In the genomic region with DNA sequence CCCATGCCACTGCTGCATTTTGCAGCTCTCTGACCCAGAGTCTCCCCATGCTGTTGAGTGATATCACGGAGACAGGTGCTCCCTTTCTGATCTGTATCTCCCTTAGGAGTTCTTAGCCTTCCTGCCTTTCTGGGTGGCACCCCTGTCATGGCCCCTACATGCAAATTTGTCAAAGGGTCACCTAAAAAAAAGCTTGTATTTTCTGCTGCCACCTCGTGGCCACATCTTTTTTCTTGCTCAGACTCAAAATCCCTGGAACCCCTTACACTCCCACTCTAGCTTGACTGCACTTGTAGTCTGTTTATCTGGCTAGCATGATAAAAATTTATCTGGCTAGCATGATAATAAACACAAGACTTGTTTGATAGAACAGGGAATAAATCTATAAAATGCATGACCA, we compare ENCODE assay signal across 13 cellular contexts.
A peak's percentile ranks its signal among the peaks of the same experiment; 100 is the strongest.
DNase-seq lines count a peak whose midpoint lies in the region; ATAC-seq and TF ChIP-seq lines count a peak whose summit lies in the region.
"Had no signal": no experiment of that assay in that cellular context is flagged by ENCODE, and none has a peak within 500 bp of the region (broad histone marks: within the 10 kb centered on the region; RNA-seq: fewer than 3 reads in every experiment).

No MANE protein-coding gene starts in this region.

- CTCF ChIA-PET in AG04449 (lab: Yijun Ruan, JAX): interaction anchor here (0.8 to 1.7 kb wide), 6 partner anchors 10 to 406 kb away, joined by 3 to 8 read pairs (median 3); no protein-coding TSS in a partner anchor

- no peak for ATAC-seq in HG03097 (IDR thresholded peaks at IDR 0.05; ENCODE audit: low FRiP score, unreplicated experiment)
- ATAC-seq: heart right ventricle, sciatic nerve had no signal

- H3K36me3 ChIP-seq in esophagus muscularis mucosa: no peaks in the 10 kb centered on the region
- H3K36me3 ChIP-seq: heart right ventricle, upper lobe of left lung had no signal

- POLR2A ChIA-PET in AG04449 (lab: Yijun Ruan, JAX): no interaction called here

- WGBS in esophagus muscularis mucosa: 52% methylated on average over 2 of the region's 2 CpGs

- no peaks in the 10 kb centered on the region for H3K4me1 ChIP-seq in esophagus muscularis mucosa
- H3K4me1 ChIP-seq: heart right ventricle, upper lobe of left lung had no signal

- no peaks in the 10 kb centered on the region for H3K27me3 ChIP-seq in esophagus muscularis mucosa
- H3K27me3 ChIP-seq: heart right ventricle had no signal

- TF ChIP-seq POLR2A in esophagus muscularis mucosa (IDR thresholded peaks at IDR 0.05; ENCODE audit: low read depth): no peak

- TF ChIP-seq CTCF in AG04449 (IDR thresholded peaks at IDR 0.05; ENCODE audit: insufficient read depth, low read length, missing control alignments) (peak; percentile 2), GM12865 (IDR thresholded peaks at IDR 0.05; ENCODE audit: insufficient read depth, low read depth, low read length, missing control alignments) (no peak), fibroblast of villous mesenchyme (IDR thresholded peaks at IDR 0.05; ENCODE audit: insufficient read depth, low read depth, low read length) (peak; percentile 6), esophagus muscularis mucosa (IDR thresholded peaks at IDR 0.05) (no peak)

- H3K9me3 ChIP-seq in esophagus muscularis mucosa: no peaks in the 10 kb centered on the region
- H3K9me3 ChIP-seq: heart right ventricle, upper lobe of left lung had no signal

- intact Hi-C loops in esophagus muscularis mucosa (cut with DNase I): no loop called here

- no peak for TF ChIP-seq EP300 in esophagus muscularis mucosa (IDR thresholded peaks at IDR 0.05)

- no peak overlapping the region for H3K4me3 ChIP-seq in AG04449 (ENCODE audit: low read depth, low read length)
- H3K4me3 ChIP-seq in GM12865 (ENCODE audit: low read depth, low read length): no peak overlapping the region
- no peak overlapping the region for H3K4me3 ChIP-seq in fibroblast of villous mesenchyme (ENCODE audit: low read depth, low read length)
- H3K4me3 ChIP-seq in esophagus muscularis mucosa: no peak overlapping the region
- H3K4me3 ChIP-seq: heart right ventricle, upper lobe of left lung had no signal

- no peak overlapping the region for H3K27ac ChIP-seq in esophagus muscularis mucosa (replicated peaks in 1 of 4)
- H3K27ac ChIP-seq: heart right ventricle, upper lobe of left lung had no signal

- DNase-seq in AG04449 (ENCODE audit: low read depth, low spot score) (no peak), GM12865 (ENCODE audit: low read depth) (peak; percentile 14), RPMI8226 (peak; percentile 3), fibroblast of villous mesenchyme (ENCODE audit: low read depth) (no peak), anterior cingulate cortex (lab: John Stamatoyannopoulos, UW) (no peak), esophagus muscularis mucosa (ENCODE audit: extremely low spot score) (no peak)
- DNase-seq in stimulated activated naive CD4-positive, alpha-beta T cell treated with Interleukin-2 at 50 U/mL for 16 hours (lab: John Stamatoyannopoulos, UW): no peak
- DNase-seq: activated naive CD8-positive, alpha-beta T cell treated with anti-CD3 and anti-CD28 coated beads for 36 hours; heart right ventricle; NCI-H748 treated with DMSO at 0.1 percent for 48 hours; upper lobe of left lung had no signal

Comparison
In these comparisons a context has a peak if more than half of its experiments do, and no peak if none do; other contexts are left out.
1. DNase-seq: peak in GM12865 (single experiment) and RPMI8226 (single experiment); none in AG04449 (single experiment), fibroblast of villous mesenchyme (single experiment), anterior cingulate cortex (0 of 58), stimulated activated naive CD4-positive, alpha-beta T cell treated with Interleukin-2 at 50 U/mL for 16 hours (single experiment) and esophagus muscularis mucosa (single experiment).
2. CTCF ChIP-seq: peak in AG04449 (single experiment) and fibroblast of villous mesenchyme (single experiment); none in GM12865 (single experiment) and esophagus muscularis mucosa (0 of 3).